ENCODE assay signal across 8 cellular contexts in genomic region chr10:101816913-101817541, GRCh38. TPM values are rescaled to one million over a fixed set of nuclear protein-coding genes. Genes with fewer than 3 reads are reported as not detected.
DNase-seq lines count a peak whose midpoint lies in the region; ATAC-seq and TF ChIP-seq lines count a peak whose summit lies in the region.

No MANE protein-coding gene starts in this region.

- no peak for ATAC-seq in CD4-positive, CD25-positive, alpha-beta regulatory T cell (ENCODE audit: low read depth in 2 of 2)
- ATAC-seq in HG02759 (IDR thresholded peaks at IDR 0.05; ENCODE audit: unreplicated experiment), result no peak

- H3K9me2 ChIP-seq in Loucy (replicated peaks; ENCODE audit: low read depth, low read length), result no peaks in the 10 kb centered on the region

- TF ChIP-seq CTCF in Loucy (conservative IDR thresholded peaks at IDR 0.05; ENCODE audit: low read length) (no peak), dorsolateral prefrontal cortex (IDR thresholded peaks at IDR 0.05 in 54 of 56, conservative IDR thresholded peaks at IDR 0.05 in 2 of 56; ENCODE audit: low read depth in 1 of 56, partially characterized antibody in 56 of 56) (no peak), neural crest cell (conservative IDR thresholded peaks at IDR 0.05) (no peak)

- peaks cover 61% of the 10 kb centered on the region for H4K20me1 ChIP-seq in Loucy (ENCODE audit: insufficient read depth, low read length, poor library complexity, severe bottlenecking)

- peaks cover 56% of the 10 kb centered on the region for H3K4me1 ChIP-seq in CD4-positive, CD25-positive, alpha-beta regulatory T cell (ENCODE audit: control insufficient read depth, insufficient read depth, low read length, poor library complexity, severe bottlenecking)
- H3K4me1 ChIP-seq in Loucy (ENCODE audit: insufficient read depth, low read length, poor library complexity, severe bottlenecking), result peaks cover 56% of the 10 kb centered on the region

- H3K4me2 ChIP-seq in Loucy (ENCODE audit: low read depth, low read length, poor library complexity, severe bottlenecking), result peak overlapping the region; percentile 100

- H3K9me3 ChIP-seq in CD4-positive, CD25-positive, alpha-beta regulatory T cell (ENCODE audit: control insufficient read depth in 2 of 2, low read length in 2 of 2), result no peaks in the 10 kb centered on the region
- H3K9me3 ChIP-seq in Loucy (ENCODE audit: insufficient read depth, low read depth, low read length), result no peaks in the 10 kb centered on the region

- intact Hi-C loops in dorsolateral prefrontal cortex (cut with DNase I), result loop anchor here (5.0 kb wide), 3 partner anchors 35 to 315 kb away; partner anchors contain the start of genes NPM3 (in 1 of the 2) and PPRC1 (in 1 of the 2)

- H3K4me3 Mint-ChIP-seq in CD4-positive, CD25-positive, alpha-beta regulatory T cell, result peak overlapping the region; percentile 90 to 100 (median 98)
- H3K4me3 Mint-ChIP-seq in neural crest cell, result peak overlapping the region; percentile 98

- H3K9me3 Mint-ChIP-seq in CD4-positive, CD25-positive, alpha-beta regulatory T cell, result peaks cover 0 to 1% (median 0%) of the 10 kb centered on the region in 7 donors
- H3K9me3 Mint-ChIP-seq in neural crest cell, result no peaks in the 10 kb centered on the region

- no peak overlapping the region for H2AFZ ChIP-seq in Loucy (ENCODE audit: low read length)

- H3K27me3 Mint-ChIP-seq in CD4-positive, CD25-positive, alpha-beta regulatory T cell, result peaks cover 5% of the 10 kb centered on the region
- peaks cover 4% of the 10 kb centered on the region for H3K27me3 Mint-ChIP-seq in neural crest cell (ENCODE audit: low read depth)

- peak overlapping the region; percentile 99 for H3K4me3 ChIP-seq in CD4-positive, CD25-positive, alpha-beta regulatory T cell (ENCODE audit: low read depth, low read length)
- H3K4me3 ChIP-seq in Loucy (ENCODE audit: low read length, poor library complexity, severe bottlenecking), result peak overlapping the region; percentile 98
- peak overlapping the region; percentile 61 to 100 (median 99) for H3K4me3 ChIP-seq in dorsolateral prefrontal cortex

- DNase-seq in CD4-positive, CD25-positive, alpha-beta regulatory T cell, result peak in 1 of 3 donors; percentile 14
- no peak for DNase-seq in dorsolateral prefrontal cortex
- DNase-seq in neural crest cell (ENCODE audit: low read depth, low spot score), result no peak
- DNase-seq in iPS-NIHi7 (ENCODE audit: extremely low spot score), result no peak
- no peak for DNase-seq in DMS53 treated with DMSO at 0.1 percent for 48 hours (lab: John Stamatoyannopoulos, UW; ENCODE audit: unreplicated experiment)
- no peak for DNase-seq in HPDE6-E6E7 (ENCODE audit: extremely low spot score)

- peak overlapping the region; percentile 91 for H3K27ac ChIP-seq in CD4-positive, CD25-positive, alpha-beta regulatory T cell (ENCODE audit: insufficient read depth, low read length, poor library complexity, severe bottlenecking)
- H3K27ac ChIP-seq in dorsolateral prefrontal cortex, result peak overlapping the region in 58 of 59 donors; percentile 68 to 100 (median 97)

- peaks cover 35% of the 10 kb centered on the region for H3K36me3 Mint-ChIP-seq in CD4-positive, CD25-positive, alpha-beta regulatory T cell
- H3K36me3 Mint-ChIP-seq in neural crest cell (ENCODE audit: low read depth), result no peaks in the 10 kb centered on the region

- peak overlapping the region; percentile 59 to 99 (median 97) for H3K27ac Mint-ChIP-seq in CD4-positive, CD25-positive, alpha-beta regulatory T cell
- H3K27ac Mint-ChIP-seq in neural crest cell (ENCODE audit: unreplicated experiment), result peak overlapping the region; percentile 93

- peaks cover 14% of the 10 kb centered on the region for H3K36me3 ChIP-seq in CD4-positive, CD25-positive, alpha-beta regulatory T cell (ENCODE audit: control insufficient read depth, insufficient read depth, low read length)
- peaks cover 11% of the 10 kb centered on the region; the same call in 1 of the 2 replicates for H3K36me3 ChIP-seq in Loucy (ENCODE audit: insufficient read depth, low read length)

- H3K4me1 Mint-ChIP-seq in CD4-positive, CD25-positive, alpha-beta regulatory T cell, result peaks cover 32 to 64% (median 43%) of the 10 kb centered on the region in 4 donors
- peaks cover 50% of the 10 kb centered on the region for H3K4me1 Mint-ChIP-seq in neural crest cell

- peak overlapping the region; percentile 91 for H3K9ac ChIP-seq in Loucy (ENCODE audit: low read depth, low read length, poor library complexity, severe bottlenecking)

- H3F3A ChIP-seq in Loucy (ENCODE audit: low read depth), result no peaks in the 10 kb centered on the region

- H3K27me3 ChIP-seq in CD4-positive, CD25-positive, alpha-beta regulatory T cell (ENCODE audit: control insufficient read depth, insufficient read depth, low read length), result no peaks in the 10 kb centered on the region
- H3K27me3 ChIP-seq in Loucy (ENCODE audit: insufficient read depth, low read length, poor library complexity, severe bottlenecking) (no peaks in the 10 kb centered on the region), dorsolateral prefrontal cortex (no peaks in the 10 kb centered on the region)

- peaks cover 77% of the 10 kb centered on the region for H3K79me2 ChIP-seq in Loucy (ENCODE audit: insufficient read depth, low read length)

RNA-seq across cellular contexts. Expression of gene OGA, which starts 1.2 kb away (rescaled TPM):
- 442 TPM for total RNA-seq in CD4-positive, CD25-positive, alpha-beta regulatory T cell
- 10 to 100 TPM; 36.7 to 42.2 (median 41.3) TPM for polyA plus RNA-seq in CD4-positive, CD25-positive, alpha-beta regulatory T cell
- total RNA-seq in dorsolateral prefrontal cortex (100 to 1,000 TPM; 163 to 362 (median 249) TPM), neural crest cell (101 and 102 TPM in 2 replicates)

RNA-seq across cellular contexts. Expression of gene KCNIP2, which starts 26.6 kb away (rescaled TPM):
- 1.6 TPM for total RNA-seq in CD4-positive, CD25-positive, alpha-beta regulatory T cell
- polyA plus RNA-seq in CD4-positive, CD25-positive, alpha-beta regulatory T cell, result under 1 TPM in 1 of 4 donors, not detected in 3; 0.08 TPM
- total RNA-seq in dorsolateral prefrontal cortex (100 to 1,000 TPM in 53 of 120 experiments, 10 to 100 TPM in 67; 23.0 to 157 (median 95.0) TPM), neural crest cell (2.2 and 3.9 TPM in 2 replicates)

RNA-seq across cellular contexts. Expression of gene NPM3, which starts 33.8 kb away (rescaled TPM):
- total RNA-seq in CD4-positive, CD25-positive, alpha-beta regulatory T cell, result 7.3 TPM
- polyA plus RNA-seq in CD4-positive, CD25-positive, alpha-beta regulatory T cell, result 1 to 10 TPM; 3.1 to 4.5 (median 3.1) TPM
- total RNA-seq in dorsolateral prefrontal cortex (10 to 100 TPM in 106 of 120 experiments, 1 to 10 TPM in 14; 4.2 to 25.9 (median 13.8) TPM), neural crest cell (63.2 and 64.8 TPM in 2 replicates)

RNA-seq across cellular contexts. Expression of gene FGF8, which starts 41.1 kb away (rescaled TPM):
- not detected for total RNA-seq in CD4-positive, CD25-positive, alpha-beta regulatory T cell
- not detected for polyA plus RNA-seq in CD4-positive, CD25-positive, alpha-beta regulatory T cell
- total RNA-seq in dorsolateral prefrontal cortex, result 1 to 10 TPM in 39 of 120 experiments, under 1 TPM in 23, not detected in 58; 0.47 to 2.5 (median 1.1) TPM
- total RNA-seq in neural crest cell, result 0.82 and 0.86 TPM in 2 replicates
